Comparison of ENCODE assay signal across 1 cellular context in the genomic region with DNA sequence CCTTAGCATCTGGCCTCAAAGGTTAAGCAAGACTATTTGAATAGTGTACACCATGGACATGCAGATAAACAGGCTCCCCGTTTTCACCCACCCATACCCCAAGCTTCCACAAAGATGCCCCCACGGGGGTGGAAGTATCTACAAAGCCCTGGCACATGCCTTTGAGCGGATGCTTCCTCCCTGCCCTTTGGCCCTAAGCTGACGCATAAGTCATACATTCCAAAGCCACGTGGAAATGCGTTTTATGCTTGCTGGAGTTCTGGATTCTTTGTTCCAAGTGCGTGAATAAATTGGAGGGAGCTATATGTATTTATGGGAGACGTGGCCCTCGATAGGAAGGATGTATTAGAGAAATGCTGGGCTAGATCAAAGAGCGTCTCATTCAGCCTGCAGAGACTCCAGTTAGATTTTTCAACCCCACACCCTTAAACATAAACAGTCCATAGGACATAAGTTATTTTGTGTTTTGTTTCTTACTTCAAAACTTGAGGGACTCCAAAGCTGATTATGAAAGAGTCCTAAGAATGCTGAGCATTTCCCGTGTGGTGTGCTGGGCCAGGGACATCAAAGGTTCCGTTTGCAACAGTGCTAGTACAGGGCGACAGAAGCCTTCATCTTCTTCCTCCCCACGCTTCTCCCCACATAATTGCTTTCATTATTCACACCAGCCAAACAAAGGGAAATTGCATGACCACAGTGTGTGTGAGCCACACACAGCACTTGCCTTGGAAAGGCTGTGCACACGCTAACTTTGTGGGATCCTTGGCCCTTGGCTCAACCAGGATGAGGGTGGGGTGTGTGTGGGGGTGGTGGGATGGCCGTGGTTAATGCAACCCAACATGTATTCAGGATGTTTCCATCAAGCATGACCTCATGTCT.
TF ChIP-seq lines count a peak whose summit lies in the region.

No MANE protein-coding gene starts in this region.

TF ChIP-seq in H1, 55 proteins besides CTCF, POLR2A, EP300 and RAD21:
- TF ChIP-seq, protein P1, sequence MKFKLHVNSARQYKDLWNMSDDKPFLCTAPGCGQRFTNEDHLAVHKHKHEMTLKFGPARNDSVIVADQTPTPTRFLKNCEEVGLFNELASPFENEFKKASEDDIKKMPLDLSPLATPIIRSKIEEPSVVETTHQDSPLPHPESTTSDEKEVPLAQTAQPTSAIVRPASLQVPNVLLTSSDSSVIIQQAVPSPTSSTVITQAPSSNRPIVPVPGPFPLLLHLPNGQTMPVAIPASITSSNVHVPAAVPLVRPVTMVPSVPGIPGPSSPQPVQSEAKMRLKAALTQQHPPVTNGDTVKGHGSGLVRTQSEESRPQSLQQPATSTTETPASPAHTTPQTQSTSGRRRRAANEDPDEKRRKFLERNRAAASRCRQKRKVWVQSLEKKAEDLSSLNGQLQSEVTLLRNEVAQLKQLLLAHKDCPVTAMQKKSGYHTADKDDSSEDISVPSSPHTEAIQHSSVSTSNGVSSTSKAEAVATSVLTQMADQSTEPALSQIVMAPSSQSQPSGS (IDR thresholded peaks at IDR 0.05; ENCODE audit: low read length), result no peak
- TF ChIP-seq SUZ12 (IDR thresholded peaks at IDR 0.05; ENCODE audit: low read length) (no peak), SP4 (IDR thresholded peaks at IDR 0.05; ENCODE audit: low read length) (no peak)
